ENCODE assay signal across 8 cellular contexts in the genomic region with DNA sequence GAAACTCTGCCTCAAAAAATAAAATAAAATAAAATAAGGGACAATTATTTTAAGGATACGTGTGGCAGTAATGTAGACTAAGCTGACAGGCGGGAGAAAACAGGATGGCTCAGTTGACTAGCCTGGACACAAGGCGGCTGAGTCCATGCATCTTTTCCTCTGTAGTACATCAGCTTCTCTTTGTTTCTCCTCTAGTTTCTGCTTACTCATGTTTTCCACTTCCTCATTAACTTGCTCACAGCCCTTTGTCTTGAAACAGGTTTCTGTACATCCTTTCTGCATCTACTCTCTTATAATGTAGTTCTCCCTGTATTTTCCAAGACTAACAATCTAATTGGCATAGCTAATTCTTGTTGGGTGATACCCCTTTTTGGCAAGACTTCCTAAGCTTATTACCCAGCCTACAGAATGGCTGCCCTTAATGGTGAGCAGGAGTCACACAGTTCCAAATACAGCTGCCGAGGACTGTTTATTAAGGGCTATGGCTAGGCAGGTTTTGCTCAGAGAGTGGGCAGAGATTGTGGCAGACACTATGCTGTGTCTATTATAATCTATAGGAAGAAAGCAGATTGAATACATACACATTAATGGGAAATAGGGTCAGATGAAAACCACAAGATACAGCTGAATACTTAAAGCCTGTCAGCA. TPM values are rescaled to one million over a fixed set of nuclear protein-coding genes. Genes with fewer than 3 reads are reported as not detected.
DNase-seq lines count a peak whose midpoint lies in the region; ATAC-seq and TF ChIP-seq lines count a peak whose summit lies in the region.

No MANE protein-coding gene starts in this region.

- no peaks in the 10 kb centered on the region for H3K9me2 ChIP-seq in Loucy (replicated peaks; ENCODE audit: low read depth, low read length)

- no peak overlapping the region for H3K9ac ChIP-seq in Loucy (ENCODE audit: low read depth, low read length, poor library complexity, severe bottlenecking)

- peaks cover 5% of the 10 kb centered on the region for H3K4me1 ChIP-seq in Loucy (ENCODE audit: insufficient read depth, low read length, poor library complexity, severe bottlenecking)
- H3K4me1 ChIP-seq in body of pancreas: no peaks in the 10 kb centered on the region

- no peaks in the 10 kb centered on the region for H4K20me1 ChIP-seq in Loucy (ENCODE audit: insufficient read depth, low read length, poor library complexity, severe bottlenecking)

- H3K27me3 ChIP-seq in Loucy (ENCODE audit: insufficient read depth, low read length, poor library complexity, severe bottlenecking): no peaks in the 10 kb centered on the region
- no peaks in the 10 kb centered on the region for H3K27me3 ChIP-seq in body of pancreas

- in situ Hi-C loops in GM13977 (cut with MboI; ENCODE audit: low pct_unique_long_range_greater_than_20kb, low sequenced_read_pairs, unreplicated experiment): no loop called here

- peak overlapping the region; percentile 10; the same call in 1 of the 2 replicates for H2AFZ ChIP-seq in Loucy (ENCODE audit: low read length)

- intact Hi-C loops in body of pancreas (cut with DNase I): no loop called here
- intact Hi-C loops in left ventricle myocardium superior (cut with micrococcal nuclease): no loop called here

- no peaks in the 10 kb centered on the region for H3K4me1 Mint-ChIP-seq in type B pancreatic cell (ENCODE audit: unreplicated experiment)

- H3K9me3 ChIP-seq in Loucy (ENCODE audit: insufficient read depth, low read depth, low read length) (no peaks in the 10 kb centered on the region), body of pancreas (no peaks in the 10 kb centered on the region)

- H3K27me3 Mint-ChIP-seq in type B pancreatic cell: no peaks in the 10 kb centered on the region

- H3K79me2 ChIP-seq in Loucy (ENCODE audit: insufficient read depth, low read length): no peaks in the 10 kb centered on the region

- no peaks in the 10 kb centered on the region for H3F3A ChIP-seq in Loucy (ENCODE audit: low read depth)

- WGBS in body of pancreas, 2 donors: 94 to 98% methylated on average over 4 of the region's 4 CpGs

- peaks cover 18% of the 10 kb centered on the region for H3K36me3 Mint-ChIP-seq in type B pancreatic cell

- H3K9me3 Mint-ChIP-seq in type B pancreatic cell: no peaks in the 10 kb centered on the region

- DNase-seq in GM13977 (ENCODE audit: low spot score): peak; percentile 20
- no peak for DNase-seq in body of pancreas
- no peak for DNase-seq in type B pancreatic cell (ENCODE audit: extremely low spot score, unreplicated experiment)
- DNase-seq in activated gamma-delta T cell treated with Interleukin-2 at 50 U/mL for 16 hours: no peak
- DNase-seq in left ventricle myocardium superior: no peak

- peak overlapping the region; percentile 68 for H3K27ac Mint-ChIP-seq in type B pancreatic cell

- peak overlapping the region; percentile 15 for H3K4me2 ChIP-seq in Loucy (ENCODE audit: low read depth, low read length, poor library complexity, severe bottlenecking)

- H3K4me3 Mint-ChIP-seq in type B pancreatic cell: no peak overlapping the region

- H3K36me3 ChIP-seq in Loucy (ENCODE audit: insufficient read depth, low read length): peaks cover 8% of the 10 kb centered on the region; the same call in 1 of the 2 replicates
- no peaks in the 10 kb centered on the region for H3K36me3 ChIP-seq in body of pancreas (replicated peaks in 1 of 2; ENCODE audit: insufficient read depth in 1 of 2, low read depth in 2 of 2)

- no peak for TF ChIP-seq POLR2A in body of pancreas (IDR thresholded peaks at IDR 0.05)

- ATAC-seq in GM21576 (IDR thresholded peaks at IDR 0.05; ENCODE audit: unreplicated experiment) (peak; percentile 87), body of pancreas (peak; percentile 65), GM19035 (IDR thresholded peaks at IDR 0.05; ENCODE audit: unreplicated experiment) (no peak), left ventricle myocardium superior (no peak)

- no peak overlapping the region for H3K27ac ChIP-seq in body of pancreas

- H3K4me3 ChIP-seq in Loucy (ENCODE audit: low read length, poor library complexity, severe bottlenecking) (no peak overlapping the region), body of pancreas (no peak overlapping the region)

- TF ChIP-seq CTCF in GM13977 (IDR thresholded peaks at IDR 0.05; ENCODE audit: extremely low read depth, insufficient read depth, missing control alignments) (no peak), Loucy (conservative IDR thresholded peaks at IDR 0.05; ENCODE audit: low read length) (no peak), body of pancreas (IDR thresholded peaks at IDR 0.05) (no peak), type B pancreatic cell (conservative IDR thresholded peaks at IDR 0.05) (no peak)

RNA-seq across cellular contexts. Expression of a gene that starts 58.7 kb away (rescaled TPM):
- 10 to 100 TPM in 1 of 2 donors, 1 to 10 TPM in 1; 6.6 to 17.9 TPM for total RNA-seq in body of pancreas
- total RNA-seq in type B pancreatic cell (ENCODE audit: low replicate concordance): 189 and 632 TPM in 2 replicates
- total RNA-seq in left ventricle myocardium superior: 0.89 TPM

Comparison
In these comparisons a context has a peak if more than half of its experiments do, and no peak if none do; other contexts are left out.
1. ATAC-seq: peak in GM21576 (single experiment) and body of pancreas (single experiment); none in GM19035 (single experiment) and left ventricle myocardium superior (single experiment).
2. RNA of a gene that starts 58.7 kb away (total RNA-seq): 189 to 632 TPM in type B pancreatic cell; 6.6 to 17.9 TPM in body of pancreas and 0.89 TPM in left ventricle myocardium superior (single experiment); every median in the first group is over 10 times any median in the second.